20 cellular contexts compared by ENCODE assay signal in the genomic region with DNA sequence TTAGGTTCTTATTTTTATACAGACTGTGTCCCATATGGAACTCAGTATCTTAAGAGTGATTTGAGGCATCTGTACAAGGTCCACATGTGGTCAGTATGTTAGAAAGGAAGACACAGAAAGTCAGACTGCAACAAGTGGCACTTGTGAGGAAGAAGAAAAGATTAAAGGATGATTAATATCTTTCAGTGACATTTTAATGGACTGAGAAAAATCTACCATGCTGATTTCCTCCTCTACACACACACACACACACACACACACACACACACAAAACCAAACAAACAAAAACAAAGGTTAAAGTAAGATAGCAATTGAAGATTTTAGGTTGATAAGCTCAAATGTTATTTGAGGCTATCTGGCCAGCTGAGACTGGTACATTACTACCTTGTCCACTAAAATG.
"Had no signal": no experiment of that assay in that cellular context is flagged by ENCODE, and none has a peak within 500 bp of the region (broad histone marks: within the 10 kb centered on the region; RNA-seq: fewer than 3 reads in every experiment).

No MANE protein-coding gene starts in this region.

- H3K27me3 ChIP-seq: MG63 had no signal

- DNase-seq: activated CD4-positive, alpha-beta memory T cell treated with anti-CD3 and anti-CD28 coated beads, Interleukin-2, amount 10 ng/mL, durations not matched to agents 7 days and 5 days; activated CD4-positive, alpha-beta T cell treated with anti-CD3 and anti-CD28 coated beads, Interleukin-2, amount 50 U/mL, for 1 hour; activated CD4-positive, CD25-positive, alpha-beta regulatory T cell; activated gamma-delta T cell treated with Interleukin-2 at 50 U/mL for 16 hours; activated naive CD4-positive, alpha-beta T cell treated with anti-CD3 and anti-CD28 coated beads, Interleukin-2, amount 10 ng/mL, durations not matched to agents 7 days and 5 days; activated naive CD8-positive, alpha-beta T cell treated with anti-CD3 and anti-CD28 coated beads for 36 hours; activated T-cell treated with anti-CD3 and anti-CD28 coated beads, Interleukin-2, amount 50 U/mL, for 72 hours; cerebellar nuclear complex; MG63; MV-4-11; NCI-H1092 treated with DMSO at 0.1 percent for 48 hours; NCI-H1417 treated with DMSO at 0.1 percent for 48 hours; NCI-H1694 treated with DMSO at 0.1 percent for 48 hours; NCI-H2029 treated with DMSO at 0.1 percent for 48 hours; NCI-H446; NCI-H748 treated with DMSO at 0.1 percent for 48 hours; SIG-M5; T-helper 17 cell; T-helper 9 cell had no signal

- H3K36me3 ChIP-seq: MG63 had no signal

- H3K27ac ChIP-seq: VCaP had no signal

- H3K4me3 ChIP-seq: MG63 had no signal

- H3K9me3 ChIP-seq: MG63 had no signal
